ENCODE assay signal across 11 cellular contexts in the genomic region with DNA sequence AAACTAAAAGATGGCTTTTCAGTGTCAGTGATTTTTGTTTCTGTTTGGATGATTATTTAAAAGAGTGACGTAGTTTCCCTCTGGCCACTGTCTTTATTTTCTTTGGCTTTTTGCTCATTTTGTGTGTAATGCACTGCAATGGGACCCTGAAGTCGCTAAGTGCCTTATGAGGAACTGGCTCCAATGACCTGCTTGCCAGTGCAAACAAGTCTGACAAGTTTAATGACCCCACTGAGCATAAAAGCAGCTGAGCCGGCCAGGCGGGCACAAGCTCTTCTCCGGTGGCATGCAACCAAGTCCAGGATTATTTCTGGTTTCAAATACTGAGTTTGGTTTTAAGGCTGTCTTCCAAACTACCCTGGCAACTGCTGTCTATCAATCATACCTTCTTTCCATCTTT. TPM values are rescaled to one million over a fixed set of nuclear protein-coding genes. Genes with fewer than 3 reads are reported as not detected.
DNase-seq lines count a peak whose midpoint lies in the region; ATAC-seq and TF ChIP-seq lines count a peak whose summit lies in the region.
"Had no signal": no experiment of that assay in that cellular context is flagged by ENCODE, and none has a peak within 500 bp of the region (broad histone marks: within the 10 kb centered on the region; RNA-seq: fewer than 3 reads in every experiment).

No MANE protein-coding gene starts in this region.

- intact Hi-C loops in Calu3 (cut with micrococcal nuclease; ENCODE audit: unreplicated experiment) = loop anchor here (5.0 to 10.0 kb wide), 2 partner anchors 89 to 451 kb away; no protein-coding TSS in a partner anchor

- ATAC-seq in esophagus mucosa = peak; percentile 69
- ATAC-seq in GM18873 (IDR thresholded peaks at IDR 0.05; ENCODE audit: low FRiP score, unreplicated experiment) = no peak
- no peak for ATAC-seq in GM18907 (IDR thresholded peaks at IDR 0.05; ENCODE audit: unreplicated experiment)
- ATAC-seq: GM12878 had no signal

- peaks cover 27% of the 10 kb centered on the region for H3K4me1 Mint-ChIP-seq in Calu3 (ENCODE audit: low read depth, unreplicated experiment)
- H3K4me1 Mint-ChIP-seq: activated CD4-positive, alpha-beta T cell treated with anti-CD3 and anti-CD28 coated beads, Interleukin-2, amount 10 ng/mL, durations not matched to agents 7 days and 5 days had no signal

- H3K4me3 Mint-ChIP-seq in Calu3 (ENCODE audit: low read depth, unreplicated experiment) = no peak overlapping the region
- H3K4me3 Mint-ChIP-seq: activated CD4-positive, alpha-beta T cell treated with anti-CD3 and anti-CD28 coated beads, Interleukin-2, amount 10 ng/mL, durations not matched to agents 7 days and 5 days; CD4-positive, CD25-positive, alpha-beta regulatory T cell had no signal

- no TSS peak for BruUV-seq in Calu3 (replicated peaks; lab: Mats Ljungman, UMichigan)

- peak; percentile 64 for DNase-seq in Calu3
- peak; percentile 59 for DNase-seq in NCI-H2196 (lab: John Stamatoyannopoulos, UW; ENCODE audit: unreplicated experiment)
- peak; percentile 67 for DNase-seq in mucosa of gallbladder (ENCODE audit: low spot score)
- DNase-seq in glomerular visceral epithelial cell (ENCODE audit: extremely low spot score) = no peak
- DNase-seq in NOMO-1 treated with DMSO at 0.1 percent for 48 hours (lab: John Stamatoyannopoulos, UW; ENCODE audit: unreplicated experiment) = no peak
- DNase-seq: activated CD4-positive, alpha-beta T cell treated with anti-CD3 and anti-CD28 coated beads, Interleukin-2, amount 10 ng/mL, durations not matched to agents 7 days and 5 days; CD4-positive, CD25-positive, alpha-beta regulatory T cell had no signal

- peak overlapping the region; percentile 19 for H3K27ac Mint-ChIP-seq in Calu3 (ENCODE audit: unreplicated experiment)
- H3K27ac Mint-ChIP-seq: activated CD4-positive, alpha-beta T cell treated with anti-CD3 and anti-CD28 coated beads, Interleukin-2, amount 10 ng/mL, durations not matched to agents 7 days and 5 days; CD4-positive, CD25-positive, alpha-beta regulatory T cell had no signal

- CTCF ChIA-PET in Calu3 (lab: Charles Lee) = interaction anchor here (0.5 to 1.0 kb wide), 2 partner anchors 88 to 120 kb away, joined by 3 to 5 read pairs; no protein-coding TSS in a partner anchor

- no peaks in the 10 kb centered on the region for H3K9me3 Mint-ChIP-seq in Calu3 (ENCODE audit: low read depth, unreplicated experiment)
- H3K9me3 Mint-ChIP-seq: activated CD4-positive, alpha-beta T cell treated with anti-CD3 and anti-CD28 coated beads, Interleukin-2, amount 10 ng/mL, durations not matched to agents 7 days and 5 days had no signal

- H3K36me3 Mint-ChIP-seq in Calu3 (ENCODE audit: insufficient read depth, unreplicated experiment) = peaks cover 7% of the 10 kb centered on the region
- H3K36me3 Mint-ChIP-seq: CD4-positive, CD25-positive, alpha-beta regulatory T cell had no signal

- H3K27me3 Mint-ChIP-seq in Calu3 (ENCODE audit: unreplicated experiment) = no peaks in the 10 kb centered on the region

- TF ChIP-seq CTCF in Calu3 (IDR thresholded peaks at IDR 0.05; ENCODE audit: unreplicated experiment) = no peak

RNA-seq across cellular contexts. Expression of gene GNA14, which starts 15.6 kb away (rescaled TPM):
- total RNA-seq in Calu3 (2022) (0.15 TPM in 1 of 2 replicates, not detected in the other), esophagus mucosa (0.60 TPM), mucosa of gallbladder (11.3 TPM)
- total RNA-seq: activated CD4-positive, alpha-beta T cell treated with anti-CD3 and anti-CD28 coated beads, Interleukin-2, amount 10 ng/mL, durations not matched to agents 7 days and 5 days; CD4-positive, CD25-positive, alpha-beta regulatory T cell had no signal

Comparison
In these comparisons a context has a peak if more than half of its experiments do, and no peak if none do; other contexts are left out.
1. DNase-seq: peak in Calu3 (single experiment), NCI-H2196 (single experiment) and mucosa of gallbladder (single experiment); none in glomerular visceral epithelial cell (single experiment) and NOMO-1 treated with DMSO at 0.1 percent for 48 hours (single experiment).